Comparison of ENCODE assay signal across 8 cellular contexts in genomic region chrX:154369453-154370299, GRCh38. TPM values are rescaled to one million over a fixed set of nuclear protein-coding genes. Genes with fewer than 3 reads are reported as not detected.
DNase-seq lines count a peak whose midpoint lies in the region; ATAC-seq and TF ChIP-seq lines count a peak whose summit lies in the region.

No MANE protein-coding gene starts in this region.

- H3K36me3 ChIP-seq in body of pancreas (replicated peaks in 1 of 2; ENCODE audit: insufficient read depth in 1 of 2, low read depth in 2 of 2) = no peaks in the 10 kb centered on the region
- peaks cover 44% of the 10 kb centered on the region for H3K36me3 ChIP-seq in iPS-15b (ENCODE audit: control insufficient read depth, insufficient read depth, low read length)

- H3K9ac ChIP-seq in iPS-15b (ENCODE audit: low read depth, low read length) = peak overlapping the region; percentile 83

- H3K9me3 ChIP-seq in body of pancreas (no peaks in the 10 kb centered on the region), iPS-15b (ENCODE audit: control insufficient read depth, insufficient read depth, low read length) (no peaks in the 10 kb centered on the region)

- intact Hi-C loops in body of pancreas (cut with DNase I) = no loop called here

- no peaks in the 10 kb centered on the region for H3K27me3 ChIP-seq in body of pancreas
- H3K27me3 ChIP-seq in iPS-15b (ENCODE audit: control insufficient read depth, insufficient read depth, low read length) = no peaks in the 10 kb centered on the region

- DNase-seq in DMS79 treated with DMSO at 0.1 percent for 48 hours (lab: John Stamatoyannopoulos, UW) (peak; percentile 35), LHCN-M2 (ENCODE audit: low read depth) (peak; percentile 94), T-helper 22 cell (ENCODE audit: low read depth) (peak; percentile 80), body of pancreas (peak; percentile 53 to 62 (median 60)), skeletal muscle cell (ENCODE audit: low read depth) (peak; percentile 93)

- peak; percentile 3 to 52 (median 3) for TF ChIP-seq POLR2A in body of pancreas (IDR thresholded peaks at IDR 0.05)

- peak overlapping the region; percentile 50 to 84 (median 79) for H3K27ac ChIP-seq in body of pancreas

- H3K4me3 ChIP-seq in body of pancreas = no peak overlapping the region
- peak overlapping the region; percentile 81 for H3K4me3 ChIP-seq in iPS-15b (ENCODE audit: low read depth, low read length)
- peak overlapping the region; percentile 70 for H3K4me3 ChIP-seq in skeletal muscle cell (ENCODE audit: low read depth, low read length)

- H3K4me1 ChIP-seq in body of pancreas (peaks cover 36% of the 10 kb centered on the region), iPS-15b (ENCODE audit: control insufficient read depth, insufficient read depth, low read length) (no peaks in the 10 kb centered on the region)

- peak; percentile 36 for ATAC-seq in body of pancreas
- no peak for ATAC-seq in HG02763 (IDR thresholded peaks at IDR 0.05; ENCODE audit: unreplicated experiment)
- ATAC-seq in HG02938 (IDR thresholded peaks at IDR 0.05; ENCODE audit: unreplicated experiment) = no peak

- TF ChIP-seq CTCF in body of pancreas (IDR thresholded peaks at IDR 0.05) = no peak

- 46% methylated on average over 12 of the region's 13 CpGs; no CpG with 5 or more reads in 1 of the 2 donors for WGBS in body of pancreas, 2 donors

RNA-seq across cellular contexts. Expression of gene FLNA, which starts 4.8 kb away (rescaled TPM):
- total RNA-seq in LHCN-M2 (2014; rRNA removed) (1,374 and 1,654 TPM in 2 replicates), body of pancreas (100 to 1,000 TPM; 230 to 308 TPM)
- 2,189 TPM for polyA plus RNA-seq in LHCN-M2 (2012)

RNA-seq across cellular contexts. Expression of gene EMD, which starts 9.4 kb away (rescaled TPM):
- total RNA-seq in LHCN-M2 (2014; rRNA removed) (67.0 and 77.3 TPM in 2 replicates), body of pancreas (10 to 100 TPM; 23.6 to 28.3 TPM)
- polyA plus RNA-seq in LHCN-M2 (2012) = 123 TPM

RNA-seq across cellular contexts. Expression of gene RPL10, which starts 28.5 kb away (rescaled TPM):
- total RNA-seq in LHCN-M2 (2014; rRNA removed) (2,668 and 4,535 TPM in 2 replicates), body of pancreas (1,000 to 10,000 TPM; 1,426 to 2,757 TPM)
- polyA plus RNA-seq in LHCN-M2 (2012) = 3,666 TPM

RNA-seq across cellular contexts. Expression of gene DNASE1L1, which starts 39.4 kb away (rescaled TPM):
- total RNA-seq in LHCN-M2 (2014; rRNA removed) = 96.6 and 104 TPM in 2 replicates
- polyA plus RNA-seq in LHCN-M2 (2012) = 91.3 TPM
- total RNA-seq in body of pancreas = 10 to 100 TPM in 1 of 2 donors, 1 to 10 TPM in 1; 9.6 to 16.1 TPM

RNA-seq across cellular contexts. Expression of gene TAFAZZIN, which starts 41.7 kb away (rescaled TPM):
- total RNA-seq in LHCN-M2 (2014; rRNA removed) (28.2 and 159 TPM in 2 replicates), body of pancreas (10 to 100 TPM; 42.0 to 97.6 TPM)
- polyA plus RNA-seq in LHCN-M2 (2012) = 15.1 TPM

Comparison
In these comparisons a context has a peak if more than half of its experiments do, and no peak if none do; other contexts are left out.
1. DNase-seq: peak in every context shown above with its lines; median percentile 94 in LHCN-M2; 93 in skeletal muscle cell; 80 in T-helper 22 cell; 60 in body of pancreas; 35 in DMS79 treated with DMSO at 0.1 percent for 48 hours.
2. H3K4me3 ChIP-seq: peak in iPS-15b (single experiment) and skeletal muscle cell (single experiment); none in body of pancreas (0 of 2).